Comparison of ENCODE assay signal across 9 cellular contexts in the genomic region with DNA sequence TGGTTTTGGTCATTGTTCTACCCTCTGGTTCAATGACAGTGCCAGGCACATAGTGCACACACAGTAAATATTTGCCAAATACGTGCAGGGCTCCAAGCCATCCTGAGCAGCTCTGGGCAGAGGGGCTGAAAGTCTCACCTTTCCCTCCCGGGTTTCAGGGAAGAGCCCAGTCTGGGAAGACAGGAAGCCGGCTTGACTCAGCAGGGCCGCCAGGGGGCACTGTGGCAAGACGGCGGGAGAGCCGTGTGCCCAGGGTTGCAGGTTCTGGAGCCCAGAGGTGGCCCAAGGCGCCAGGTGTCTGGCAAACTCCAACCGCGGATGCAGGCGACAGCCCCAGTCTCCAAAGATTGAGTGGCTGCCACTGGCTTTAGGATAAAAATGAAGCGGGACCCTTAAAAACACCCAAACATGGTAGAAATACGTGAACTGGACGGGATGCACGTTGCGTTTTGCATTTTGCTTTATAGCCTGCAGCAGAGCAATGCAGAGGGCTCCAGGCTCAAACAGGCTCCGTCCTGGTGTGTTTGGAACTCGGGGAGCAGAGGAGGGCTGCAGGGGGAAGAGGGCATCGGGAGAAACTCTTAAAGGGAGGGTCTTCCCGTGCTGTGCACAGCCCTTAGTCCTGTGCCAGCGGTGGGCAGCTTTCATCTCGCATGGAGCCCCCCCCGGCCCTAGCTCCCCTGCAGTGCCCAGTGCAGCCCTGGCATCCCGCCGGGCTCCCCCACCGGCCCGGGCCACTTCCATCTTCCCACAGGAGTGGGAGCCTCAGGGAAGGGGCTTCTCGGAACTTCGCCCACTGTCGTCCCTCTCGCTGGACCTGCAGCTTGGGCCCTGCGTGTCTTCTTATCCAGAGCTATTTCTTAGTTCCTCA. TPM values are rescaled to one million over a fixed set of nuclear protein-coding genes. Genes with fewer than 3 reads are reported as not detected.
A peak's percentile ranks its signal among the peaks of the same experiment; 100 is the strongest.
DNase-seq lines count a peak whose midpoint lies in the region; ATAC-seq and TF ChIP-seq lines count a peak whose summit lies in the region.
"Had no signal": no experiment of that assay in that cellular context is flagged by ENCODE, and none has a peak within 500 bp of the region (broad histone marks: within the 10 kb centered on the region; RNA-seq: fewer than 3 reads in every experiment).

No MANE protein-coding gene starts in this region.

- no peak overlapping the region for H3K18ac ChIP-seq in IMR-90 (ENCODE audit: low read depth, low read length)

- H3K27me3 ChIP-seq in IMR-90 (ENCODE audit: control insufficient read depth, insufficient read depth, low read length) (peaks cover 54% of the 10 kb centered on the region), WERI-Rb-1 (ENCODE audit: insufficient read depth, low read depth, severe bottlenecking) (peaks cover 93% of the 10 kb centered on the region), prostate gland (replicated peaks; ENCODE audit: insufficient read depth) (no peaks in the 10 kb centered on the region)

- peaks cover 6% of the 10 kb centered on the region for H3K27me3 Mint-ChIP-seq in activated T-helper 1 cell treated with anti-CD3 and anti-CD28 coated beads, Interleukin-12 subunit alpha, Interleukin-12 subunit beta, Interleukin-2, Interleukin-4 antibody, amounts not matched to agents 30 ng/mL and 10 ng/mL and 1 ng/mL, durations not matched to agents 14 hours and 24 hours and 36 hours (ENCODE audit: insufficient read depth)

- ATAC-seq in IMR-90 (ENCODE audit: low read depth) = peak; percentile 66; the same call in 1 of the 2 replicates

- no peak overlapping the region for H2BK15ac ChIP-seq in IMR-90 (ENCODE audit: low read depth, low read length)

- intact Hi-C loops in IMR-90 (cut with micrococcal nuclease) = no loop called here
- intact Hi-C loops in prostate gland (cut with DNase I) = no loop called here
- intact Hi-C loops in activated T-helper 1 cell treated with anti-CD3 and anti-CD28 coated beads, Interleukin-12 subunit alpha, Interleukin-12 subunit beta, Interleukin-2, Interleukin-4 antibody, amounts not matched to agents 30 ng/mL and 10 ng/mL and 1 ng/mL, durations not matched to agents 14 hours and 24 hours and 36 hours (cut with micrococcal nuclease) = no loop called here

- H2AK5ac ChIP-seq in IMR-90 (ENCODE audit: low read depth, low read length) = no peak overlapping the region

- H3K9me3 ChIP-seq in IMR-90 (ENCODE audit: control insufficient read depth, insufficient read depth, low read length) (no peaks in the 10 kb centered on the region), WERI-Rb-1 (ENCODE audit: severe bottlenecking) (no peaks in the 10 kb centered on the region), prostate gland (no peaks in the 10 kb centered on the region)

- no peak overlapping the region for H3K4me2 ChIP-seq in IMR-90 (ENCODE audit: low read depth, low read length)

- CTCF ChIA-PET in IMR-90 (lab: Yijun Ruan, JAX) = interaction anchor here (0.6 to 1.9 kb wide), 5 partner anchors 10 to 282 kb away, joined by 3 to 6 read pairs (median 3); no protein-coding TSS in a partner anchor

- H4K20me1 ChIP-seq in IMR-90 (ENCODE audit: insufficient read depth, low read length) = no peaks in the 10 kb centered on the region

- BruUV-seq in IMR-90 (replicated peaks; lab: Mats Ljungman, UMichigan) = no TSS peak

- no peak overlapping the region for H3K23ac ChIP-seq in IMR-90 (ENCODE audit: low read depth, low read length)

- no peak overlapping the region for H2AK9ac ChIP-seq in IMR-90 (replicated peaks; ENCODE audit: low read depth, low read length, poor library complexity)

- H3K27ac ChIP-seq in IMR-90 (ENCODE audit: insufficient read depth, low read length) = no peak overlapping the region
- H3K27ac ChIP-seq in WERI-Rb-1 = no peak overlapping the region
- H3K27ac ChIP-seq in prostate gland = no peak overlapping the region

- POLR2A ChIA-PET in IMR-90 (lab: Charles Lee; ENCODE audit: unreplicated experiment) = no interaction called here

- 0 out of 2 replicates have a peak, but pooled peaks have one; percentile 12 for TF ChIP-seq RAD21 in IMR-90 (IDR thresholded peaks at IDR 0.05; ENCODE audit: low read length)

- H3K4ac ChIP-seq in IMR-90 (ENCODE audit: low read depth, low read length) = no peak overlapping the region

- no peak for TF ChIP-seq POLR2A in IMR-90 (IDR thresholded peaks at IDR 0.05; ENCODE audit: low read depth, low read length)
- no peak for TF ChIP-seq POLR2A in prostate gland (IDR thresholded peaks at IDR 0.05)

- no peak overlapping the region for H2BK120ac ChIP-seq in IMR-90 (ENCODE audit: low read depth, low read length)

- no peak overlapping the region for H2AFZ ChIP-seq in IMR-90 (replicated peaks; ENCODE audit: low read length, poor library complexity)

- H4K5ac ChIP-seq in IMR-90 (ENCODE audit: low read depth, low read length) = no peak overlapping the region

- H3K56ac ChIP-seq in IMR-90 (ENCODE audit: extremely low read depth, insufficient read depth, low read length) = no peak overlapping the region

- peak; percentile 45 to 55 (median 47) for DNase-seq in NCI-H1417 (lab: John Stamatoyannopoulos, UW)
- DNase-seq in NCI-H1417 treated with DMSO at 0.1 percent for 48 hours (lab: John Stamatoyannopoulos, UW) = no peak
- no peak for DNase-seq in IMR-90
- peak; percentile 45 for DNase-seq in WERI-Rb-1
- peak; percentile 2 for DNase-seq in fibroblast of peridontal ligament (ENCODE audit: extremely low read depth)
- no peak for DNase-seq in prostate gland (ENCODE audit: low spot score)
- DNase-seq in activated T-helper 1 cell treated with anti-CD3 and anti-CD28 coated beads, Interleukin-12 subunit alpha, Interleukin-12 subunit beta, Interleukin-2, Interleukin-4 antibody, amounts not matched to agents 30 ng/mL and 10 ng/mL and 1 ng/mL, durations not matched to agents 14 hours and 24 hours and 36 hours (ENCODE audit: low spot score) = no peak
- no peak for DNase-seq in activated gamma-delta T cell (lab: John Stamatoyannopoulos, UW)
- DNase-seq: activated B cell treated with CpG ODN at 0.5 μM for 24 hours had no signal

- H3K4me3 Mint-ChIP-seq in activated T-helper 1 cell treated with anti-CD3 and anti-CD28 coated beads, Interleukin-12 subunit alpha, Interleukin-12 subunit beta, Interleukin-2, Interleukin-4 antibody, amounts not matched to agents 30 ng/mL and 10 ng/mL and 1 ng/mL, durations not matched to agents 14 hours and 24 hours and 36 hours = no peak overlapping the region
- H3K4me3 Mint-ChIP-seq: activated B cell treated with CpG ODN at 0.5 μM for 24 hours had no signal

- no peaks in the 10 kb centered on the region for H3K9me1 ChIP-seq in IMR-90 (ENCODE audit: insufficient read depth, low read length)

- H3K9me3 Mint-ChIP-seq in activated T-helper 1 cell treated with anti-CD3 and anti-CD28 coated beads, Interleukin-12 subunit alpha, Interleukin-12 subunit beta, Interleukin-2, Interleukin-4 antibody, amounts not matched to agents 30 ng/mL and 10 ng/mL and 1 ng/mL, durations not matched to agents 14 hours and 24 hours and 36 hours = no peaks in the 10 kb centered on the region
- H3K9me3 Mint-ChIP-seq: activated B cell treated with CpG ODN at 0.5 μM for 24 hours had no signal

- H3K9ac ChIP-seq in IMR-90 (ENCODE audit: low read depth, low read length) = no peak overlapping the region

- H3K14ac ChIP-seq in IMR-90 (replicated peaks; ENCODE audit: low read depth, low read length) = no peak overlapping the region

- no peaks in the 10 kb centered on the region for H3K4me1 Mint-ChIP-seq in activated T-helper 1 cell treated with anti-CD3 and anti-CD28 coated beads, Interleukin-12 subunit alpha, Interleukin-12 subunit beta, Interleukin-2, Interleukin-4 antibody, amounts not matched to agents 30 ng/mL and 10 ng/mL and 1 ng/mL, durations not matched to agents 14 hours and 24 hours and 36 hours (ENCODE audit: low read depth)

- in situ Hi-C loops in IMR-90 (cut with MboI; ENCODE audit: low sequenced_read_pairs) = no loop called here

- no peak overlapping the region for H3K27ac Mint-ChIP-seq in activated T-helper 1 cell treated with anti-CD3 and anti-CD28 coated beads, Interleukin-12 subunit alpha, Interleukin-12 subunit beta, Interleukin-2, Interleukin-4 antibody, amounts not matched to agents 30 ng/mL and 10 ng/mL and 1 ng/mL, durations not matched to agents 14 hours and 24 hours and 36 hours
- H3K27ac Mint-ChIP-seq: activated B cell treated with CpG ODN at 0.5 μM for 24 hours had no signal

- no peak overlapping the region for H3K4me3 ChIP-seq in IMR-90 (ENCODE audit: insufficient read depth, low read depth, low read length)
- H3K4me3 ChIP-seq in WERI-Rb-1 (ENCODE audit: low read depth, low read length) = no peak overlapping the region
- no peak overlapping the region for H3K4me3 ChIP-seq in prostate gland

- H3K79me1 ChIP-seq in IMR-90 (ENCODE audit: low read depth in 1 of 2, low read length in 2 of 2) = no peaks in the 10 kb centered on the region

- H4K91ac ChIP-seq in IMR-90 (ENCODE audit: insufficient read depth, low read depth, low read length) = no peak overlapping the region

- H3K36me3 ChIP-seq in IMR-90 (ENCODE audit: control insufficient read depth, insufficient read depth, low read length) = no peaks in the 10 kb centered on the region
- H3K36me3 ChIP-seq in WERI-Rb-1 = no peaks in the 10 kb centered on the region
- H3K36me3 ChIP-seq in prostate gland = no peaks in the 10 kb centered on the region

- dilution Hi-C loops in IMR-90 (cut with HindIII; ENCODE audit: low sequenced_read_pairs, unreplicated experiment) = no loop called here

- H2BK5ac ChIP-seq in IMR-90 (ENCODE audit: low read depth, low read length, poor library complexity, severe bottlenecking) = no peak overlapping the region

- no peak overlapping the region for H2BK20ac ChIP-seq in IMR-90 (ENCODE audit: low read depth, low read length)

- TF ChIP-seq CTCF in IMR-90 (conservative IDR thresholded peaks at IDR 0.05; ENCODE audit: low read depth, low read length) = peak; percentile 62
- TF ChIP-seq CTCF in WERI-Rb-1 (IDR thresholded peaks at IDR 0.05; ENCODE audit: low read depth, low read length) = peak; percentile 92
- TF ChIP-seq CTCF in prostate gland (IDR thresholded peaks at IDR 0.05) = peak; percentile 37 to 53 (median 42)

- no peak overlapping the region for H4K8ac ChIP-seq in IMR-90 (ENCODE audit: low read depth in 2 of 2, low read length in 2 of 2)

- H3K4me1 ChIP-seq in IMR-90 (ENCODE audit: control insufficient read depth, insufficient read depth, low read length) (no peaks in the 10 kb centered on the region), prostate gland (replicated peaks) (no peaks in the 10 kb centered on the region)

- 59% methylated on average over 6 of the region's 32 CpGs; no CpG with 5 or more reads in 1 of the 2 experiments for WGBS in IMR-90 (ENCODE audit: extremely low coverage in 2 of 2, insufficient read length in 1 of 2), 2 experiments
- WGBS in prostate gland = 65% methylated on average over 32 of the region's 32 CpGs

- no peaks in the 10 kb centered on the region for H3K36me3 Mint-ChIP-seq in activated T-helper 1 cell treated with anti-CD3 and anti-CD28 coated beads, Interleukin-12 subunit alpha, Interleukin-12 subunit beta, Interleukin-2, Interleukin-4 antibody, amounts not matched to agents 30 ng/mL and 10 ng/mL and 1 ng/mL, durations not matched to agents 14 hours and 24 hours and 36 hours (ENCODE audit: low read depth)

RNA-seq across cellular contexts. Expression of gene KRTAP5-5, which starts 10.7 kb away (rescaled TPM):
- total RNA-seq in IMR-90 (2012; rRNA removed) = not detected in 2 replicates
- not detected in 2 replicates for polyA plus RNA-seq in IMR-90 (2012; rRNA removed)
- not detected in 2 replicates for polyA plus RNA-seq in IMR-90 (2012; cell fraction: cytosol; rRNA removed)
- polyA plus RNA-seq in IMR-90 (2012; cell fraction: nucleus; rRNA removed; ENCODE audit: low replicate concordance) = not detected in 2 replicates
- not detected for total RNA-seq in prostate gland
- not detected in 2 replicates for total RNA-seq in activated T-helper 1 cell treated with anti-CD3 and anti-CD28 coated beads, Interleukin-12 subunit alpha, Interleukin-12 subunit beta, Interleukin-2, Interleukin-4 antibody, amounts not matched to agents 30 ng/mL and 10 ng/mL and 1 ng/mL, durations not matched to agents 14 hours and 24 hours and 36 hours
- total RNA-seq: activated B cell treated with CpG ODN at 0.5 μM for 24 hours had no signal

RNA-seq across cellular contexts. Expression of gene KRTAP5-4, which starts 18.4 kb away (rescaled TPM):
- total RNA-seq in IMR-90 (2012; rRNA removed) (not detected in 2 replicates), prostate gland (not detected)
- polyA plus RNA-seq in IMR-90 (2012; rRNA removed) = not detected in 2 replicates
- not detected in 2 replicates for polyA plus RNA-seq in IMR-90 (2012; cell fraction: cytosol; rRNA removed)
- not detected in 2 replicates for polyA plus RNA-seq in IMR-90 (2012; cell fraction: nucleus; rRNA removed; ENCODE audit: low replicate concordance)
- not detected in 2 replicates for total RNA-seq in activated T-helper 1 cell treated with anti-CD3 and anti-CD28 coated beads, Interleukin-12 subunit alpha, Interleukin-12 subunit beta, Interleukin-2, Interleukin-4 antibody, amounts not matched to agents 30 ng/mL and 10 ng/mL and 1 ng/mL, durations not matched to agents 14 hours and 24 hours and 36 hours
- total RNA-seq: activated B cell treated with CpG ODN at 0.5 μM for 24 hours had no signal

RNA-seq across cellular contexts. Expression of gene KRTAP5-3, which starts 32.0 kb away (rescaled TPM):
- not detected in 2 replicates for total RNA-seq in IMR-90 (2012; rRNA removed)
- polyA plus RNA-seq in IMR-90 (2012; rRNA removed) = not detected in 2 replicates
- not detected in 2 replicates for polyA plus RNA-seq in IMR-90 (2012; cell fraction: cytosol; rRNA removed)
- not detected in 2 replicates for polyA plus RNA-seq in IMR-90 (2012; cell fraction: nucleus; rRNA removed; ENCODE audit: low replicate concordance)
- not detected for total RNA-seq in prostate gland
- not detected in 2 replicates for total RNA-seq in activated T-helper 1 cell treated with anti-CD3 and anti-CD28 coated beads, Interleukin-12 subunit alpha, Interleukin-12 subunit beta, Interleukin-2, Interleukin-4 antibody, amounts not matched to agents 30 ng/mL and 10 ng/mL and 1 ng/mL, durations not matched to agents 14 hours and 24 hours and 36 hours
- total RNA-seq: activated B cell treated with CpG ODN at 0.5 μM for 24 hours had no signal

RNA-seq across cellular contexts. Expression of gene KRTAP5-2, which starts 42.2 kb away (rescaled TPM):
- total RNA-seq in IMR-90 (2012; rRNA removed) (not detected in 2 replicates), prostate gland (not detected)
- polyA plus RNA-seq in IMR-90 (2012; rRNA removed) = not detected in 2 replicates
- polyA plus RNA-seq in IMR-90 (2012; cell fraction: cytosol; rRNA removed) = not detected in 2 replicates
- not detected in 2 replicates for polyA plus RNA-seq in IMR-90 (2012; cell fraction: nucleus; rRNA removed; ENCODE audit: low replicate concordance)
- total RNA-seq in activated T-helper 1 cell treated with anti-CD3 and anti-CD28 coated beads, Interleukin-12 subunit alpha, Interleukin-12 subunit beta, Interleukin-2, Interleukin-4 antibody, amounts not matched to agents 30 ng/mL and 10 ng/mL and 1 ng/mL, durations not matched to agents 14 hours and 24 hours and 36 hours = not detected in 2 replicates
- total RNA-seq: activated B cell treated with CpG ODN at 0.5 μM for 24 hours had no signal

RNA-seq across cellular contexts. Expression of gene KRTAP5-1, which starts 55.2 kb away (rescaled TPM):
- total RNA-seq in IMR-90 (2012; rRNA removed) (not detected in 2 replicates), prostate gland (not detected)
- polyA plus RNA-seq in IMR-90 (2012; rRNA removed) = not detected in 2 replicates
- not detected in 2 replicates for polyA plus RNA-seq in IMR-90 (2012; cell fraction: cytosol; rRNA removed)
- polyA plus RNA-seq in IMR-90 (2012; cell fraction: nucleus; rRNA removed; ENCODE audit: low replicate concordance) = not detected in 2 replicates
- total RNA-seq in activated T-helper 1 cell treated with anti-CD3 and anti-CD28 coated beads, Interleukin-12 subunit alpha, Interleukin-12 subunit beta, Interleukin-2, Interleukin-4 antibody, amounts not matched to agents 30 ng/mL and 10 ng/mL and 1 ng/mL, durations not matched to agents 14 hours and 24 hours and 36 hours = not detected in 2 replicates
- total RNA-seq: activated B cell treated with CpG ODN at 0.5 μM for 24 hours had no signal

Comparison
In these comparisons a context has a peak if more than half of its experiments do, and no peak if none do; other contexts are left out.
1. DNase-seq: peak in NCI-H1417 (3 of 3), WERI-Rb-1 (single experiment) and fibroblast of peridontal ligament (single experiment); none in NCI-H1417 treated with DMSO at 0.1 percent for 48 hours (single experiment), IMR-90 (single experiment), prostate gland (single experiment), activated T-helper 1 cell treated with anti-CD3 and anti-CD28 coated beads, Interleukin-12 subunit alpha, Interleukin-12 subunit beta, Interleukin-2, Interleukin-4 antibody, amounts not matched to agents 30 ng/mL and 10 ng/mL and 1 ng/mL, durations not matched to agents 14 hours and 24 hours and 36 hours (single experiment) and activated gamma-delta T cell (single experiment).
2. Peak in every context shown above with its lines, with median percentiles within 50 percentile points of each other: CTCF ChIP-seq.